Comparison of ENCODE assay signal across 10 cellular contexts in genomic region chr20:16528078-16528477, GRCh38. TPM values are rescaled to one million over a fixed set of nuclear protein-coding genes. Genes with fewer than 3 reads are reported as not detected.
DNase-seq lines count a peak whose midpoint lies in the region; ATAC-seq and TF ChIP-seq lines count a peak whose summit lies in the region.
"Had no signal": no experiment of that assay in that cellular context is flagged by ENCODE, and none has a peak within 500 bp of the region (broad histone marks: within the 10 kb centered on the region; RNA-seq: fewer than 3 reads in every experiment).

No MANE protein-coding gene starts in this region.

- H3K4me3 ChIP-seq in right cardiac atrium (ENCODE audit: low read length) = no peak overlapping the region
- H3K4me3 ChIP-seq in kidney epithelial cell (ENCODE audit: low read depth, low read length) = no peak overlapping the region
- no peak overlapping the region for H3K4me3 ChIP-seq in WERI-Rb-1 (ENCODE audit: low read depth, low read length)

- no peaks in the 10 kb centered on the region for H3K9me3 ChIP-seq in right cardiac atrium (ENCODE audit: control insufficient read depth, low read length)
- H3K9me3 ChIP-seq in WERI-Rb-1 (ENCODE audit: severe bottlenecking) = no peaks in the 10 kb centered on the region

- H3K27ac Mint-ChIP-seq in chondrocyte (ENCODE audit: unreplicated experiment) = no peak overlapping the region
- no peak overlapping the region for H3K27ac Mint-ChIP-seq in endothelial cell (ENCODE audit: unreplicated experiment)
- H3K27ac Mint-ChIP-seq: T-helper 1 cell treated with Interleukin-12 subunit alpha and Interleukin-12 subunit beta and Interleukin-4 antibody, amounts not matched to agents 30 μg/mL and 1 μg/mL, for 36 hours had no signal

- H3K27ac ChIP-seq in right cardiac atrium (ENCODE audit: low read length) (no peak overlapping the region), WERI-Rb-1 (no peak overlapping the region)
- H3K27ac ChIP-seq: C4-2B had no signal

- H3K27me3 ChIP-seq in right cardiac atrium (ENCODE audit: control insufficient read depth, insufficient read depth) = no peaks in the 10 kb centered on the region
- no peaks in the 10 kb centered on the region for H3K27me3 ChIP-seq in kidney epithelial cell (ENCODE audit: control insufficient read depth, insufficient read depth, low read length)
- H3K27me3 ChIP-seq in WERI-Rb-1 (ENCODE audit: insufficient read depth, low read depth, severe bottlenecking) = no peaks in the 10 kb centered on the region

- no peaks in the 10 kb centered on the region for H3K4me1 ChIP-seq in right cardiac atrium (ENCODE audit: control insufficient read depth, insufficient read depth, low read length)

- no peaks in the 10 kb centered on the region for H3K36me3 ChIP-seq in kidney epithelial cell (ENCODE audit: control insufficient read depth, insufficient read depth, low read length)
- no peaks in the 10 kb centered on the region for H3K36me3 ChIP-seq in WERI-Rb-1

- H3K4me1 Mint-ChIP-seq in chondrocyte (ENCODE audit: low read depth) = peaks cover 36% of the 10 kb centered on the region
- no peaks in the 10 kb centered on the region for H3K4me1 Mint-ChIP-seq in endothelial cell (ENCODE audit: unreplicated experiment)

- H3K4me3 Mint-ChIP-seq in chondrocyte (ENCODE audit: unreplicated experiment) (no peak overlapping the region), endothelial cell (ENCODE audit: unreplicated experiment) (no peak overlapping the region)
- H3K4me3 Mint-ChIP-seq: T-helper 1 cell treated with Interleukin-12 subunit alpha and Interleukin-12 subunit beta and Interleukin-4 antibody, amounts not matched to agents 30 μg/mL and 1 μg/mL, for 36 hours had no signal

- intact Hi-C loops in left ventricle myocardium superior (cut with micrococcal nuclease) (no loop called here), right cardiac atrium (cut with DNase I) (no loop called here)

- H3K27me3 Mint-ChIP-seq in chondrocyte (ENCODE audit: low read depth) (no peaks in the 10 kb centered on the region), endothelial cell (ENCODE audit: unreplicated experiment) (peaks cover 3% of the 10 kb centered on the region)

- DNase-seq in left ventricle myocardium superior = no peak
- DNase-seq in right cardiac atrium = no peak
- DNase-seq in T1000 (lab: John Stamatoyannopoulos, UW) = peak; percentile 23
- DNase-seq in kidney epithelial cell (ENCODE audit: low read depth) = peak; percentile 84
- DNase-seq in chondrocyte (ENCODE audit: low spot score) = no peak
- DNase-seq in WERI-Rb-1 = no peak
- DNase-seq in endothelial cell (ENCODE audit: low spot score) = no peak

- peak; percentile 18 for ATAC-seq in left ventricle myocardium superior
- ATAC-seq in right cardiac atrium = no peak
- no peak for ATAC-seq in HG03025 (IDR thresholded peaks at IDR 0.05; ENCODE audit: low FRiP score, unreplicated experiment)

- H3K9me3 Mint-ChIP-seq in chondrocyte (ENCODE audit: low read depth) (peaks cover 5% of the 10 kb centered on the region), endothelial cell (ENCODE audit: unreplicated experiment) (no peaks in the 10 kb centered on the region)
- H3K9me3 Mint-ChIP-seq: T-helper 1 cell treated with Interleukin-12 subunit alpha and Interleukin-12 subunit beta and Interleukin-4 antibody, amounts not matched to agents 30 μg/mL and 1 μg/mL, for 36 hours had no signal

- TF ChIP-seq CTCF in kidney epithelial cell (IDR thresholded peaks at IDR 0.05; ENCODE audit: insufficient read depth, low read length, poor library complexity, severe bottlenecking) = no peak
- TF ChIP-seq CTCF in chondrocyte (IDR thresholded peaks at IDR 0.05) = no peak
- no peak for TF ChIP-seq CTCF in WERI-Rb-1 (IDR thresholded peaks at IDR 0.05; ENCODE audit: low read depth, low read length)
- no peak for TF ChIP-seq CTCF in endothelial cell (IDR thresholded peaks at IDR 0.05; ENCODE audit: unreplicated experiment)

- 80% methylated on average over 5 of the region's 5 CpGs for WGBS in right cardiac atrium

- H3K36me3 Mint-ChIP-seq in chondrocyte (ENCODE audit: low read depth) (peaks cover 8% of the 10 kb centered on the region), endothelial cell (ENCODE audit: low read depth, unreplicated experiment) (peaks cover 5% of the 10 kb centered on the region)

RNA-seq across cellular contexts. Expression of gene KIF16B, which starts 45.2 kb away (rescaled TPM):
- 17.8 TPM for total RNA-seq in left ventricle myocardium superior
- 10 to 100 TPM; 16.5 to 20.4 (median 18.4) TPM for total RNA-seq in right cardiac atrium
- polyA plus RNA-seq in right cardiac atrium = 11.4 TPM
- 6.0 and 7.1 TPM in 2 replicates for total RNA-seq in kidney epithelial cell
- 11.2 to 14.5 TPM (median 11.9 TPM) in 3 replicates for total RNA-seq in chondrocyte
- total RNA-seq in endothelial cell (ENCODE audit: unreplicated experiment) = 10.5 TPM

Comparison
In these comparisons a context has a peak if more than half of its experiments do, and no peak if none do; other contexts are left out.
1. DNase-seq: peak in T1000 (single experiment) and kidney epithelial cell (single experiment); none in left ventricle myocardium superior (single experiment), right cardiac atrium (0 of 3), chondrocyte (single experiment), WERI-Rb-1 (single experiment) and endothelial cell (single experiment).